2 cellular contexts compared by ENCODE assay signal in genomic region chr7:71386200-71386599, GRCh38.
TF ChIP-seq lines count a peak whose summit lies in the region.

No MANE protein-coding gene starts in this region.

TF ChIP-seq in HepG2, 621 proteins besides CTCF, POLR2A, EP300 and RAD21:
- TF ChIP-seq LBX2 (CRISPR knock-in tag; IDR thresholded peaks at IDR 0.05; ENCODE audit: borderline replicate concordance) (no peak), CEBPB (IDR thresholded peaks at IDR 0.05; ENCODE audit: borderline replicate concordance, low read depth, low read length) (peak; percentile 73), HINFP (CRISPR knock-in tag; IDR thresholded peaks at IDR 0.05; ENCODE audit: low read depth) (no peak)

TF ChIP-seq in K562, 482 proteins besides CTCF, POLR2A, EP300 and RAD21:
- TF ChIP-seq FOXO4 (CRISPR knock-in tag; IDR thresholded peaks at IDR 0.05) (no peak), CEBPB (tag; IDR thresholded peaks at IDR 0.05) (peak; percentile 74; the same call in 1 of the 2 replicates), CEBPG (CRISPR knock-in tag; IDR thresholded peaks at IDR 0.05) (no peak), CEBPG (tag; conservative IDR thresholded peaks at IDR 0.05 in 1 of 2, IDR thresholded peaks at IDR 0.05 in 1 of 2) (peak in 1 of 2 experiments; percentile 45; a peak in 1 of 4 replicates)
